Comparison of ENCODE assay signal across 8 cellular contexts in the genomic region with DNA sequence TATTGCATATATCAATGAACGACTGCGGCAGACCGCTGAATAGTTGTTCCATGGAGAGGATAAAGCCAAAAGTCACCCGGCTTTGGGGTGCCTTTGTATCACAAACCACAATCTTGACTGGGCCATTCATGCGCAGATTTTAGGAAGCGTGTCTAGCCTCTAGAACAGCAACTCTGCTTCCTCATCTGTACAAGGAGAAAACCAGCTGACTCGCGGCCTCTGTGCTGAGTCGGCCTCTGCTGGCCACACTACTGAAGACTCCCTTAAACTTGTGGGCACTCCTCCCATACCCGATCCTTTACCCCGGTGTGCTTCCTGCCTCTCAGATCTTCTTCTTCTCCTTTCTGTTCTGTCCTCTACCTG. TPM values are rescaled to one million over a fixed set of nuclear protein-coding genes. Genes with fewer than 3 reads are reported as not detected.
DNase-seq lines count a peak whose midpoint lies in the region; ATAC-seq and TF ChIP-seq lines count a peak whose summit lies in the region.

No MANE protein-coding gene starts in this region.

- DNase-seq in DMS153 treated with DMSO at 0.1 percent for 48 hours (lab: John Stamatoyannopoulos, UW; ENCODE audit: unreplicated experiment) (peak; percentile 1), DMS153 (lab: John Stamatoyannopoulos, UW) (no peak), SKM-1 treated with dmso at 0.1 percent for 144 hours (lab: John Stamatoyannopoulos, UW; ENCODE audit: unreplicated experiment) (peak; percentile 87), cardiac fibroblast (ENCODE audit: low read depth in 2 of 2) (peak; percentile 58 to 61), left colon (peak; percentile 74 to 81), HAP-1 (ENCODE audit: low spot score in 2 of 2) (no peak)
- peak; percentile 55 for DNase-seq in stimulated activated CD8-positive, alpha-beta memory T cell treated with anti-CD3 and anti-CD28 coated beads, Interleukin-4, amount 100 ng/mL, for 48 hours

- ATAC-seq in HG02938 (IDR thresholded peaks at IDR 0.05; ENCODE audit: unreplicated experiment) (peak; percentile 40), left colon (peak; percentile 78)

- H3K27me3 ChIP-seq in HAP-1 (ENCODE audit: low read depth), result no peaks in the 10 kb centered on the region

- no peaks in the 10 kb centered on the region for H3K4me1 ChIP-seq in HAP-1

- peak; percentile 23 for TF ChIP-seq CTCF in cardiac fibroblast (IDR thresholded peaks at IDR 0.05; ENCODE audit: low read depth, low read length)

- intact Hi-C loops in left colon (cut with DNase I, micrococcal nuclease), result loop anchor here in 1 of 2 donors (10.0 kb wide), 1 partner anchor 65 kb away; no protein-coding TSS in a partner anchor

- in situ Hi-C loops in HAP-1 (cut with MboI; ENCODE audit: low sequenced_read_pairs), result no loop called here

- H3K4me3 ChIP-seq in cardiac fibroblast (replicated peaks in 1 of 2; ENCODE audit: low read depth in 2 of 2, low read length in 2 of 2) (no peak overlapping the region), HAP-1 (no peak overlapping the region)

- H3K36me3 ChIP-seq in HAP-1 (replicated peaks), result no peaks in the 10 kb centered on the region

- no peaks in the 10 kb centered on the region for H3K9me3 ChIP-seq in HAP-1

RNA-seq across cellular contexts. Expression of gene DLEC1, which starts 0.9 kb away (rescaled TPM):
- 1 to 10 TPM; 1.5 to 2.1 TPM for total RNA-seq in left colon

RNA-seq across cellular contexts. Expression of gene PLCD1, which starts 10.4 kb away (rescaled TPM):
- 100 to 1,000 TPM in 1 of 2 donors, 10 to 100 TPM in 1; 80.2 to 114 TPM for total RNA-seq in left colon

RNA-seq across cellular contexts. Expression of gene VILL, which starts 49.3 kb away (rescaled TPM):
- 100 to 1,000 TPM; 174 to 184 TPM for total RNA-seq in left colon

Comparison
In these comparisons a context has a peak if more than half of its experiments do, and no peak if none do; other contexts are left out.
1. DNase-seq: peak in DMS153 treated with DMSO at 0.1 percent for 48 hours (single experiment), SKM-1 treated with dmso at 0.1 percent for 144 hours (single experiment), cardiac fibroblast (2 of 2), left colon (2 of 2) and stimulated activated CD8-positive, alpha-beta memory T cell treated with anti-CD3 and anti-CD28 coated beads, Interleukin-4, amount 100 ng/mL, for 48 hours (single experiment); none in DMS153 (single experiment) and HAP-1 (0 of 2).